Comparison of ENCODE assay signal across 29 cellular contexts in genomic region chr5:39031041-39031440, GRCh38. TPM values are rescaled to one million over a fixed set of nuclear protein-coding genes. Genes with fewer than 3 reads are reported as not detected.
DNase-seq lines count a peak whose midpoint lies in the region; ATAC-seq, FAIRE-seq and TF ChIP-seq lines count a peak whose summit lies in the region.
"Had no signal": no experiment of that assay in that cellular context is flagged by ENCODE, and none has a peak within 500 bp of the region (broad histone marks: within the 10 kb centered on the region; RNA-seq: fewer than 3 reads in every experiment).

No MANE protein-coding gene starts in this region.

- H3K9me3 ChIP-seq in CD4-positive, CD25-positive, alpha-beta regulatory T cell (ENCODE audit: control insufficient read depth in 2 of 2, low read length in 2 of 2), result peaks cover 2 to 8% of the 10 kb centered on the region in 2 experiments
- H3K9me3 ChIP-seq in CD8-positive, alpha-beta memory T cell (ENCODE audit: low read length), result no peaks in the 10 kb centered on the region
- H3K9me3 ChIP-seq in K562 (replicated peaks; ENCODE audit: control insufficient read depth, insufficient read depth, low read depth, low read length), result 0 out of 2 replicates have a peak, but pooled peaks cover 3% of the 10 kb centered on the region
- H3K9me3 ChIP-seq: adrenal gland, body of pancreas, Caco-2, prostate gland, sigmoid colon had no signal

- H3K27ac ChIP-seq in CD4-positive, CD25-positive, alpha-beta regulatory T cell (ENCODE audit: insufficient read depth, low read length, poor library complexity, severe bottlenecking), result no peak overlapping the region
- H3K27ac ChIP-seq in CD8-positive, alpha-beta memory T cell (ENCODE audit: low read depth, low read length), result no peak overlapping the region
- H3K27ac ChIP-seq in K562 (ENCODE audit: extremely low read depth, low read depth, low read length), result peak overlapping the region; percentile 0; the same call in 1 of the 3 replicates
- H3K27ac ChIP-seq in coronary artery, result no peak overlapping the region
- H3K27ac ChIP-seq: adrenal gland, BLaER1, body of pancreas, prostate gland, sigmoid colon, SK-N-MC, tibial nerve had no signal

- H3K27me3 Mint-ChIP-seq in CD4-positive, CD25-positive, alpha-beta regulatory T cell, result no peaks in the 10 kb centered on the region
- H3K27me3 Mint-ChIP-seq in CD8-positive, alpha-beta memory T cell, result no peaks in the 10 kb centered on the region
- no peaks in the 10 kb centered on the region for H3K27me3 Mint-ChIP-seq in nephron progenitor cell (ENCODE audit: low read depth, poor library complexity)

- intact Hi-C loops in K562 (cut with micrococcal nuclease), result no loop called here

- no peak overlapping the region for H3K9ac ChIP-seq in K562 (ENCODE audit: insufficient read depth in 1 of 2, low read depth in 2 of 2, low read length in 2 of 2)
- H3K9ac ChIP-seq: BLaER1 had no signal

- no peak for ATAC-seq in CD4-positive, CD25-positive, alpha-beta regulatory T cell (ENCODE audit: low read depth in 2 of 2)
- peak; percentile 44 for ATAC-seq in K562
- ATAC-seq: activated CD8-positive, alpha-beta T cell treated with anti-CD3 and anti-CD28 coated beads, Interleukin-2, amount 10 ng/mL, durations not matched to agents 7 days and 5 days; body of pancreas; left cardiac atrium had no signal

- no peaks in the 10 kb centered on the region for H3K27me3 ChIP-seq in CD4-positive, CD25-positive, alpha-beta regulatory T cell (ENCODE audit: control insufficient read depth, insufficient read depth, low read length)
- H3K27me3 ChIP-seq in CD8-positive, alpha-beta memory T cell (ENCODE audit: insufficient read depth, low read length, poor library complexity, severe bottlenecking), result no peaks in the 10 kb centered on the region
- no peaks in the 10 kb centered on the region for H3K27me3 ChIP-seq in K562 (ENCODE audit: control insufficient read depth in 2 of 2, insufficient read depth in 2 of 2, low read length in 2 of 2)
- H3K27me3 ChIP-seq: adrenal gland, BLaER1, body of pancreas, sigmoid colon, tibial nerve had no signal

- TF ChIP-seq POLR2A in K562 (conservative IDR thresholded peaks at IDR 0.05), result no peak

- no peaks in the 10 kb centered on the region for H3K4me1 ChIP-seq in CD4-positive, CD25-positive, alpha-beta regulatory T cell (ENCODE audit: control insufficient read depth, insufficient read depth, low read length, poor library complexity, severe bottlenecking)
- peaks cover 19% of the 10 kb centered on the region for H3K4me1 ChIP-seq in CD8-positive, alpha-beta memory T cell (ENCODE audit: insufficient read depth, low read length)
- no peaks in the 10 kb centered on the region; a peak in 1 of 5 replicates for H3K4me1 ChIP-seq in K562 (replicated peaks in 1 of 2; ENCODE audit: control insufficient read depth in 2 of 2, insufficient read depth in 2 of 2, low read length in 2 of 2)
- H3K4me1 ChIP-seq: prostate gland had no signal

- DNase-seq in CD4-positive, CD25-positive, alpha-beta regulatory T cell, result no peak
- DNase-seq in CD8-positive, alpha-beta memory T cell, result no peak
- DNase-seq in K562 (ENCODE audit: extremely low read depth in 1 of 4, low spot score in 3 of 4), result no peak
- no peak for DNase-seq in nephron progenitor cell
- no peak for DNase-seq in NCI-H748 (lab: John Stamatoyannopoulos, UW; ENCODE audit: unreplicated experiment)
- DNase-seq in coronary artery (ENCODE audit: low spot score), result no peak
- no peak for DNase-seq in cerebellar cortex (ENCODE audit: low spot score)
- DNase-seq: activated CD8-positive, alpha-beta T cell treated with anti-CD3 and anti-CD28 coated beads, Interleukin-2, amount 10 ng/mL, durations not matched to agents 7 days and 5 days; activated gamma-delta T cell treated with Interleukin-2 at 50 U/mL for 16 hours; adrenal gland; body of pancreas; Caco-2; DMS53; H7; hippocampal formation; left cardiac atrium; MM.1S; NCI-H2029; NCI-H524 treated with DMSO at 0.1 percent for 48 hours; OCI-M1; sigmoid colon; stimulated activated CD4-positive, alpha-beta T cell treated with anti-CD3 and anti-CD28 coated beads, Interleukin-4, amount 100 ng/mL, for 1 hour had no signal

- H3K4me3 Mint-ChIP-seq in CD4-positive, CD25-positive, alpha-beta regulatory T cell, result peak overlapping the region in 1 of 4 donors; percentile 11
- peak overlapping the region in 2 of 7 donors; percentile 3 to 16 for H3K4me3 Mint-ChIP-seq in CD8-positive, alpha-beta memory T cell
- H3K4me3 Mint-ChIP-seq in nephron progenitor cell, result no peak overlapping the region
- H3K4me3 Mint-ChIP-seq: activated CD8-positive, alpha-beta T cell treated with anti-CD3 and anti-CD28 coated beads, Interleukin-2, amount 10 ng/mL, durations not matched to agents 7 days and 5 days; T-helper 1 cell treated with Interleukin-12 subunit alpha and Interleukin-12 subunit beta and Interleukin-4 antibody, amounts not matched to agents 30 μg/mL and 1 μg/mL, for 36 hours had no signal

- CTCF ChIA-PET in CD8-positive, alpha-beta memory T cell (lab: Charles Lee), result no interaction called here
- CTCF ChIA-PET in K562 (lab: Yijun Ruan, JAX; ENCODE audit: low intra/inter-chr PET ratio), result no interaction called here

- TF ChIP-seq EP300 in K562 (IDR thresholded peaks at IDR 0.05; ENCODE audit: low read length), result no peak

- H3K4me2 ChIP-seq in K562 (ENCODE audit: insufficient read depth, low read length), result no peak overlapping the region

- no peaks in the 10 kb centered on the region for H4K20me1 ChIP-seq in K562 (replicated peaks; ENCODE audit: control insufficient read depth, insufficient read depth, low read length)

- no peak overlapping the region for H2AFZ ChIP-seq in K562 (ENCODE audit: low read depth, low read length)

- no peaks in the 10 kb centered on the region for H3K9me1 ChIP-seq in K562 (ENCODE audit: control insufficient read depth, insufficient read depth, low read length)

- H3K4me1 Mint-ChIP-seq in CD4-positive, CD25-positive, alpha-beta regulatory T cell, result peaks cover 25 to 53% (median 38%) of the 10 kb centered on the region in 4 donors
- peaks cover 47 to 68% (median 64%) of the 10 kb centered on the region in 3 donors for H3K4me1 Mint-ChIP-seq in CD8-positive, alpha-beta memory T cell
- H3K4me1 Mint-ChIP-seq in nephron progenitor cell, result no peaks in the 10 kb centered on the region

- POLR2A ChIA-PET in CD8-positive, alpha-beta memory T cell (lab: Charles Lee), result interaction anchor here (0.6 kb wide), 1 partner anchor 62 kb away, joined by 3 read pairs; no protein-coding TSS in a partner anchor
- POLR2A ChIA-PET in K562 (lab: Yijun Ruan, JAX), result interaction anchor here (0.6 to 1.6 kb wide), 5 partner anchors 9 to 181 kb away, joined by 3 to 4 read pairs (median 3); no protein-coding TSS in a partner anchor

- H3K4me3 ChIP-seq in CD4-positive, CD25-positive, alpha-beta regulatory T cell (ENCODE audit: low read depth, low read length), result peak overlapping the region; percentile 10
- no peak overlapping the region for H3K4me3 ChIP-seq in CD8-positive, alpha-beta memory T cell (ENCODE audit: low read length)
- H3K4me3 ChIP-seq in K562 (no peak overlapping the region), coronary artery (no peak overlapping the region)
- H3K4me3 ChIP-seq: adrenal gland, BLaER1, body of pancreas, lung, prostate gland, sigmoid colon, SK-N-MC, tibial nerve had no signal

- peaks cover 0 to 14% (median 2%) of the 10 kb centered on the region in 7 donors for H3K9me3 Mint-ChIP-seq in CD4-positive, CD25-positive, alpha-beta regulatory T cell
- H3K9me3 Mint-ChIP-seq in CD8-positive, alpha-beta memory T cell, result peaks cover 6 to 15% (median 8%) of the 10 kb centered on the region in 5 donors
- peaks cover 72% of the 10 kb centered on the region for H3K9me3 Mint-ChIP-seq in nephron progenitor cell

- FAIRE-seq in K562 (lab: Jason Lieb, UNC), result peak; percentile 32
- FAIRE-seq: endothelial cell of umbilical vein had no signal

- H3K27ac Mint-ChIP-seq in CD4-positive, CD25-positive, alpha-beta regulatory T cell, result peak overlapping the region in 2 of 3 donors; percentile 1 to 9
- peak overlapping the region in 6 of 8 donors; percentile 2 to 48 (median 14) for H3K27ac Mint-ChIP-seq in CD8-positive, alpha-beta memory T cell
- H3K27ac Mint-ChIP-seq in nephron progenitor cell, result peak overlapping the region; percentile 30
- H3K27ac Mint-ChIP-seq: activated CD8-positive, alpha-beta T cell treated with anti-CD3 and anti-CD28 coated beads, Interleukin-2, amount 10 ng/mL, durations not matched to agents 7 days and 5 days; T-helper 1 cell treated with Interleukin-12 subunit alpha and Interleukin-12 subunit beta and Interleukin-4 antibody, amounts not matched to agents 30 μg/mL and 1 μg/mL, for 36 hours had no signal

- peaks cover 46% of the 10 kb centered on the region for H3K36me3 Mint-ChIP-seq in CD4-positive, CD25-positive, alpha-beta regulatory T cell
- peaks cover 18 to 30% (median 24%) of the 10 kb centered on the region in 3 donors for H3K36me3 Mint-ChIP-seq in CD8-positive, alpha-beta memory T cell
- H3K36me3 Mint-ChIP-seq in nephron progenitor cell (ENCODE audit: low read depth), result peaks cover 81% of the 10 kb centered on the region

- no peak for TF ChIP-seq CTCF in K562 (IDR thresholded peaks at IDR 0.05 in 2 of 3, conservative IDR thresholded peaks at IDR 0.05 in 1 of 3; ENCODE audit: insufficient read depth in 2 of 3, low read depth in 1 of 3, low read length in 3 of 3)
- no peak for TF ChIP-seq CTCF in nephron progenitor cell (IDR thresholded peaks at IDR 0.05)
- no peak for TF ChIP-seq CTCF in coronary artery (IDR thresholded peaks at IDR 0.05)

- peaks cover 73% of the 10 kb centered on the region for H3K79me2 ChIP-seq in K562 (ENCODE audit: control insufficient read depth, insufficient read depth, low read length)

- in situ Hi-C loops in K562 (cut with MboI), result no loop called here

- WGBS in K562 (ENCODE audit: insufficient coverage, low coverage, missing lambda C conversion rate), result 70% methylated on average over 1 of the region's 1 CpG

- H3K36me3 ChIP-seq in CD4-positive, CD25-positive, alpha-beta regulatory T cell (ENCODE audit: control insufficient read depth, insufficient read depth, low read length), result peaks cover 26% of the 10 kb centered on the region
- H3K36me3 ChIP-seq in CD8-positive, alpha-beta memory T cell (ENCODE audit: insufficient read depth, low read length), result no peaks in the 10 kb centered on the region
- peaks cover 12% of the 10 kb centered on the region; the same call in 2 of the 3 replicates for H3K36me3 ChIP-seq in K562 (ENCODE audit: control insufficient read depth, insufficient read depth, low read length)
- H3K36me3 ChIP-seq: adrenal gland, prostate gland, sigmoid colon had no signal

- no peak for TF ChIP-seq RAD21 in K562 (CRISPR knock-in tag; conservative IDR thresholded peaks at IDR 0.05 in 1 of 2, IDR thresholded peaks at IDR 0.05 in 1 of 2)

- no TSS peak for BruUV-seq in K562 (replicated peaks; lab: Mats Ljungman, UMichigan)

RNA-seq across cellular contexts. Expression of gene RICTOR, which starts 43.2 kb away (rescaled TPM):
- total RNA-seq in CD4-positive, CD25-positive, alpha-beta regulatory T cell, result 84.0 TPM
- polyA plus RNA-seq in CD4-positive, CD25-positive, alpha-beta regulatory T cell, result 10 to 100 TPM; 11.3 to 16.2 (median 14.5) TPM
- 10 to 100 TPM; 32.0 to 32.9 TPM for total RNA-seq in CD8-positive, alpha-beta memory T cell
- 12.1 TPM for polyA plus RNA-seq in CD8-positive, alpha-beta memory T cell
- 131 and 332 TPM in 2 replicates for total RNA-seq in K562 (2011; cell fraction: chromatin; rRNA removed; ENCODE audit: low replicate concordance)
- 38.0 and 56.7 TPM in 2 replicates for total RNA-seq in K562 (2011; cell fraction: nucleolus; rRNA removed)
- total RNA-seq in K562 (2011; cell fraction: nucleoplasm; rRNA removed), result 86.9 and 126 TPM in 2 replicates
- total RNA-seq in K562 (2014; rRNA removed), result 18.1 and 22.6 TPM in 2 replicates
- 37.6 and 47.4 TPM in 2 replicates for total RNA-seq in K562 (2014; rRNA removed; fragmentation: Illumina TruSeq; extraction: Trizol)
- total RNA-seq in K562 (2015; rRNA removed; fragmentation: Illumina TruSeq; extraction: Trizol), result 32.3 and 35.2 TPM in 2 replicates
- 41.0 and 43.2 TPM in 2 replicates for total RNA-seq in K562 (2021)
- 31.7 and 46.6 TPM in 2 replicates for polyA plus RNA-seq in K562 (2011; rRNA removed)
- polyA plus RNA-seq in K562 (2011; cell fraction: cytosol; rRNA removed), result 9.1 and 16.2 TPM in 2 replicates
- 58.1 and 62.5 TPM in 2 replicates for polyA plus RNA-seq in K562 (2011; cell fraction: nucleus; rRNA removed)
- polyA plus RNA-seq in K562 (2012), result 11.7 and 13.1 TPM in 2 replicates
- 18.8 and 19.7 TPM in 2 replicates for polyA plus RNA-seq in K562 (2014; fragmentation: Illumina TruSeq; extraction: Trizol)
- 10 to 100 TPM; 13.9 to 15.9 TPM for polyA plus RNA-seq in K562 (2014; fragmentation: Nextera tagmentation; extraction: Ambion mirVana)
- polyA plus RNA-seq in K562 (2014; rRNA removed), result 14.2 and 17.0 TPM in 2 replicates
- 205 and 242 TPM in 2 replicates for polyA minus RNA-seq in K562 (2011; rRNA and poly(A)+ RNA removed)
- 41.3 and 55.6 TPM in 2 replicates for polyA minus RNA-seq in K562 (2011; cell fraction: cytosol; rRNA and poly(A)+ RNA removed)
- 123 and 176 TPM in 2 replicates for polyA minus RNA-seq in K562 (2011; cell fraction: nucleus; rRNA and poly(A)+ RNA removed)
